8 cellular contexts compared by ENCODE assay signal in genomic region chr1:120544434-120544833, GRCh38.
DNase-seq lines count a peak whose midpoint lies in the region; ATAC-seq, FAIRE-seq and TF ChIP-seq lines count a peak whose summit lies in the region.
"Not testable (repeated sequence)": the region's sequence is repeated elsewhere in the genome, so short reads cannot be mapped to it uniquely, and the experiment has no call there.

No MANE protein-coding gene starts in this region.

- H3K9me3 ChIP-seq in OCI-LY1 (ENCODE audit: low read length); HepG2 (ENCODE audit: low read length); uterus: not testable (repeated sequence)

- WGBS in HepG2 (ENCODE audit: low lambda C conversion rate): 43% methylated on average over 2 of the region's 2 CpGs

- not testable (repeated sequence) for H3K4me2 ChIP-seq in OCI-LY1 (ENCODE audit: low read length); HepG2 (ENCODE audit: low read depth, low read length)

- TF ChIP-seq EP300 in HepG2 (IDR thresholded peaks at IDR 0.05; ENCODE audit: low read depth in 2 of 2, low read length in 2 of 2); HepG2 (CRISPR knock-in tag; IDR thresholded peaks at IDR 0.05; ENCODE audit: borderline replicate concordance): not testable (repeated sequence)

- H3K4me3 ChIP-seq in OCI-LY1 (ENCODE audit: low read depth, low read length, poor library complexity, severe bottlenecking); HepG2 (replicated peaks in 1 of 3; ENCODE audit: insufficient read depth in 1 of 3, low read depth in 2 of 3, low read length in 3 of 3); uterus: not testable (repeated sequence)

- H3K27me3 ChIP-seq in OCI-LY1 (ENCODE audit: insufficient read depth, low read length); HepG2 (ENCODE audit: control insufficient read depth in 1 of 2, insufficient read depth in 2 of 2, low read length in 2 of 2); uterus: not testable (repeated sequence)

- not testable (repeated sequence) for H2AFZ ChIP-seq in OCI-LY1 (ENCODE audit: low read length); HepG2 (ENCODE audit: low read length)

- POLR2A ChIA-PET in HepG2 (lab: Yijun Ruan, JAX): not testable (repeated sequence)

- H3K9me2 ChIP-seq in OCI-LY1 (ENCODE audit: low read depth, low read length): not testable (repeated sequence)

- H3K9ac ChIP-seq in OCI-LY1 (ENCODE audit: low read length); HepG2 (ENCODE audit: insufficient read depth, low read depth, low read length): not testable (repeated sequence)

- in situ Hi-C loops in HepG2 (cut with HindIII; ENCODE audit: extremely low pct_ligation_motif_present, low pct_unique_long_range_greater_than_20kb): not testable (repeated sequence)

- not testable (repeated sequence) for FAIRE-seq in HepG2 (lab: Jason Lieb, UNC)

- not testable (repeated sequence) for H3K27ac ChIP-seq in OCI-LY1 (ENCODE audit: low read depth, low read length, poor library complexity, severe bottlenecking); HepG2 (ENCODE audit: extremely low read length, insufficient read depth, low read length); uterus

- CTCF ChIA-PET in HepG2 (lab: Yijun Ruan, JAX; ENCODE audit: low intra/inter-chr PET ratio, low total read pairs): not testable (repeated sequence)

- not testable (repeated sequence) for H4K20me1 ChIP-seq in OCI-LY1 (ENCODE audit: insufficient read depth, low read length); HepG2 (ENCODE audit: insufficient read depth, low read length)

- TF ChIP-seq POLR2A in HepG2 (IDR thresholded peaks at IDR 0.05; ENCODE audit: insufficient read depth in 1 of 2, low read depth in 2 of 2, low read length in 2 of 2); uterus (IDR thresholded peaks at IDR 0.05): not testable (repeated sequence)

- TF ChIP-seq CTCF in OCI-LY1 (IDR thresholded peaks at IDR 0.05; ENCODE audit: low read length): 0 out of 2 replicates have a peak, but pooled peaks have one; percentile 14
- not testable (repeated sequence) for TF ChIP-seq CTCF in HepG2 (CRISPR knock-in tag; IDR thresholded peaks at IDR 0.05)
- TF ChIP-seq CTCF in uterus (IDR thresholded peaks at IDR 0.05): peak in 2 of 4 experiments; percentile 35 to 60

- H3K79me2 ChIP-seq in OCI-LY1 (ENCODE audit: insufficient read depth, low read length); HepG2 (ENCODE audit: insufficient read depth, low read length): not testable (repeated sequence)

- DNase-seq in activated CD8-positive, alpha-beta memory T cell treated with anti-CD3 and anti-CD28 coated beads, Interleukin-2, amount 50 U/mL, for 24 hours (ENCODE audit: extremely low read depth): peak; percentile 70
- peak; percentile 71 for DNase-seq in central memory CD4-positive, alpha-beta T cell
- not testable (repeated sequence) for DNase-seq in HepG2 (ENCODE audit: low spot score)
- DNase-seq in stimulated activated CD4-positive, alpha-beta T cell treated with anti-CD3 and anti-CD28 coated beads, Interleukin-1b, Interleukin-23, amount 100 ng/mL, for 4 hours (ENCODE audit: low read depth in 2 of 2): peak; percentile 55 to 87
- DNase-seq in uterus: peak; percentile 73 to 85

- H3F3A ChIP-seq in OCI-LY1 (ENCODE audit: insufficient read depth, low read length): not testable (repeated sequence)

- intact Hi-C loops in HepG2 (cut with micrococcal nuclease; ENCODE audit: unreplicated experiment); uterus (cut with DNase I; ENCODE audit: low total_unique reads): not testable (repeated sequence)

- BruUV-seq in HepG2 (replicated peaks; lab: Mats Ljungman, UMichigan): not testable (repeated sequence)

- H3K4me1 ChIP-seq in OCI-LY1 (ENCODE audit: insufficient read depth, low read length, severe bottlenecking); HepG2 (ENCODE audit: insufficient read depth, low read length); uterus: not testable (repeated sequence)

- TF ChIP-seq RAD21 in HepG2 (CRISPR knock-in tag; IDR thresholded peaks at IDR 0.05): not testable (repeated sequence)

- ATAC-seq in GM18520 (IDR thresholded peaks at IDR 0.05; ENCODE audit: unreplicated experiment) (peak; percentile 78), HG02840 (IDR thresholded peaks at IDR 0.05; ENCODE audit: low FRiP score, unreplicated experiment) (peak; percentile 80), HepG2 (peak; percentile 92)

- H3K36me3 ChIP-seq in OCI-LY1 (ENCODE audit: insufficient read depth, low read length); HepG2 (replicated peaks in 1 of 2; ENCODE audit: control insufficient read depth in 1 of 2, insufficient read depth in 2 of 2, low read length in 2 of 2); uterus: not testable (repeated sequence)

TF ChIP-seq in HepG2, 621 proteins besides CTCF, POLR2A, EP300 and RAD21:
- peak; percentile 57; the same call in 1 of the 2 replicates for TF ChIP-seq MIXL1 (CRISPR knock-in tag; IDR thresholded peaks at IDR 0.05)
- TF ChIP-seq SMC3 (IDR thresholded peaks at IDR 0.05; ENCODE audit: low read length): 0 out of 2 replicates have a peak, but pooled peaks have one; percentile 2
- peak; percentile 75 for TF ChIP-seq STAG1 (CRISPR knock-in tag; IDR thresholded peaks at IDR 0.05)
